In the genomic region with DNA sequence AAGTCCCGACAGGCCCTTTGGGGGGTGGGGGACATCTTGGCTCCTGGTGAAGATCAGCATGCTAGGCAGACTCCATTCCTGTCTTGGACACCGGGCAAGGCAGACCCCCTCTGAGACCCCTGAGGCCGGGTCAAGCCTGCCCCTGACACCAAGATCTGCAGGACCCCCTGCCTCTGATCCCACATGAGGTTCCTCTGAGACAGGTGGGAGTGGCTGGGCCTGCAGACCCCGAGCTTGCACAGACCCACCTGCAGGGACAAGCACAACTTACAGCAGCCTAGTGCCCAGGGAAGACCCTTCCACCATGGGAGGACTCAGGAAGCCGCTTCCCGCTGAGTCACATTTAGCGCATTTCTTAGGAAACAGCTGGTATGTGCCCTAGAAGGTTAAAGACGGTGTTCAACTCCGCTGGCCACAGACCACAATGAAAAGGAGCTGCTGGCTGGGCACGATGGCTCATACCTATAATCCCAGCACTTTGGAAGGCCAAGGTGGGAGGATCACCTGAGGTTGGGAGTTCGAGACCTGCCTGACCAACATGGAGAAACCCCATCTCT, we compare ENCODE assay signal across 23 cellular contexts. TPM values are rescaled to one million over a fixed set of nuclear protein-coding genes. Genes with fewer than 3 reads are reported as not detected.
DNase-seq lines count a peak whose midpoint lies in the region; ATAC-seq, FAIRE-seq and TF ChIP-seq lines count a peak whose summit lies in the region.
"Had no signal": no experiment of that assay in that cellular context is flagged by ENCODE, and none has a peak within 500 bp of the region (broad histone marks: within the 10 kb centered on the region; RNA-seq: fewer than 3 reads in every experiment).

No MANE protein-coding gene starts in this region.

- no peak overlapping the region for H3K9ac ChIP-seq in H1 (replicated peaks in 1 of 4; ENCODE audit: extremely low read depth in 1 of 4, low read depth in 3 of 4, low read length in 3 of 4)

- no peak overlapping the region for H2BK20ac ChIP-seq in H1 (ENCODE audit: low read length)

- H2AK5ac ChIP-seq in H1 (ENCODE audit: low read depth, low read length): peak overlapping the region; percentile 61; the same call in 1 of the 2 replicates

- H3K36me3 ChIP-seq in right atrium auricular region: no peaks in the 10 kb centered on the region
- H3K36me3 ChIP-seq in H1 (ENCODE audit: control insufficient read depth in 2 of 4, insufficient read depth in 4 of 4, low read length in 3 of 4): no peaks in the 10 kb centered on the region
- H3K36me3 ChIP-seq: breast epithelium had no signal

- H4K91ac ChIP-seq in H1 (replicated peaks; ENCODE audit: insufficient read length, low read length): peak overlapping the region; percentile 69

- peak overlapping the region; percentile 53 for H3K27ac ChIP-seq in right atrium auricular region
- no peak overlapping the region for H3K27ac ChIP-seq in H1 (ENCODE audit: low read depth, low read length)
- H3K27ac ChIP-seq: breast epithelium, psoas muscle had no signal

- intact Hi-C loops in cardiac septum (cut with DNase I): no loop called here

- H3K36me3 Mint-ChIP-seq in nephron (ENCODE audit: low read depth) (no peaks in the 10 kb centered on the region), glutamatergic neuron (ENCODE audit: unreplicated experiment) (peaks cover 29% of the 10 kb centered on the region)
- H3K36me3 Mint-ChIP-seq: mesothelial cell of epicardium had no signal

- no peak for TF ChIP-seq POLR2A in H1 (IDR thresholded peaks at IDR 0.05; ENCODE audit: control extremely low read depth in 1 of 2, low read depth in 2 of 2, low read length in 2 of 2)
- no peak for TF ChIP-seq POLR2A in GM18505 (IDR thresholded peaks at IDR 0.05; ENCODE audit: borderline replicate concordance, extremely low read depth, insufficient read depth, insufficient read length)

- H3K4me1 ChIP-seq in right atrium auricular region (peaks cover 0 to 43% of the 10 kb centered on the region in 2 donors), H1 (replicated peaks in 1 of 4; ENCODE audit: control insufficient read depth in 3 of 4, insufficient read depth in 4 of 4, low read length in 3 of 4) (peaks cover 4 to 31% (median 18%) of the 10 kb centered on the region in 4 experiments)

- no peak overlapping the region for H3K4me2 ChIP-seq in H1 (ENCODE audit: insufficient read depth in 1 of 2, low read depth in 2 of 2, low read length in 2 of 2)

- H3K9me3 ChIP-seq in right atrium auricular region (peaks cover 0 to 17% of the 10 kb centered on the region in 2 donors), H1 (ENCODE audit: insufficient read depth in 2 of 2, low read depth in 1 of 2, low read length in 1 of 2) (no peaks in the 10 kb centered on the region)
- H3K9me3 ChIP-seq: psoas muscle had no signal

- no peak overlapping the region for H3K14ac ChIP-seq in H1 (ENCODE audit: insufficient read length)

- 86% methylated on average over 11 of the region's 11 CpGs; no CpG with 5 or more reads in 1 of the 2 experiments for WGBS in H1 (ENCODE audit: extremely low coverage in 1 of 2, insufficient coverage in 1 of 2, insufficient read length in 1 of 2, insufficient replicate concordance in 2 of 2, low coverage in 1 of 2, low lambda C conversion rate in 2 of 2, missing lambda C conversion rate in 1 of 2), 2 experiments

- FAIRE-seq in H1 (lab: Jason Lieb, UNC): no peak
- FAIRE-seq: A204.1, D721Med, keratinocyte, small intestine, urothelium cell line had no signal

- H3K27me3 Mint-ChIP-seq in nephron (ENCODE audit: low read depth): no peaks in the 10 kb centered on the region
- H3K27me3 Mint-ChIP-seq in glutamatergic neuron (ENCODE audit: unreplicated experiment): no peaks in the 10 kb centered on the region
- H3K27me3 Mint-ChIP-seq: natural killer cell treated with Interleukin-12 subunit alpha and Interleukin-12 subunit beta and Interleukin-15 and Interleukin-18, amount 100 ng/mL, for 72 hours had no signal

- H3K27me3 ChIP-seq in right atrium auricular region (no peaks in the 10 kb centered on the region), H1 (replicated peaks in 1 of 4; ENCODE audit: control insufficient read depth in 3 of 4, extremely low read depth in 1 of 4, insufficient read depth in 3 of 4, low read length in 3 of 4) (no peaks in the 10 kb centered on the region)
- H3K27me3 ChIP-seq: breast epithelium had no signal

- H2BK15ac ChIP-seq in H1 (ENCODE audit: low read length): peak overlapping the region; percentile 88; the same call in 1 of the 2 replicates

- H3K9me3 Mint-ChIP-seq in nephron: peaks cover 24% of the 10 kb centered on the region
- H3K9me3 Mint-ChIP-seq in glutamatergic neuron (ENCODE audit: unreplicated experiment): peaks cover 2% of the 10 kb centered on the region

- no peak overlapping the region for H3K56ac ChIP-seq in H1 (replicated peaks; ENCODE audit: insufficient read length, low read depth, low read length)

- no peak for ATAC-seq in GM18505 (IDR thresholded peaks at IDR 0.05; ENCODE audit: unreplicated experiment)
- ATAC-seq: activated naive CD4-positive, alpha-beta T cell treated with anti-CD3 and anti-CD28 coated beads, Interleukin-2, amount 50 U/mL, for 72 hours; HCT116; natural killer cell treated with Interleukin-12 subunit alpha and Interleukin-12 subunit beta and Interleukin-15 and Interleukin-18, amount 100 ng/mL, for 72 hours; psoas muscle had no signal

- H2BK120ac ChIP-seq in H1 (replicated peaks; ENCODE audit: low read depth, low read length): no peak overlapping the region

- no peaks in the 10 kb centered on the region for H3K79me2 ChIP-seq in H1 (ENCODE audit: control insufficient read depth in 1 of 2, insufficient read depth in 2 of 2, low read length in 2 of 2)

- no peak overlapping the region for H2BK5ac ChIP-seq in H1 (ENCODE audit: low read depth, low read length)

- peak overlapping the region; percentile 5 for H4K5ac ChIP-seq in H1 (ENCODE audit: insufficient read length, low read depth, low read length)

- H3K23me2 ChIP-seq in H1 (ENCODE audit: low read depth, low read length): no peaks in the 10 kb centered on the region

- no peak overlapping the region for H3K23ac ChIP-seq in H1 (ENCODE audit: insufficient read length)

- peak overlapping the region; percentile 51 for H3K4ac ChIP-seq in H1 (replicated peaks; ENCODE audit: insufficient read length, low read depth, low read length)

- CTCF ChIA-PET in H1 (lab: Charles Lee; ENCODE audit: partially characterized antibody): interaction anchor here (0.8 to 1.5 kb wide), 4 partner anchors 12 to 53 kb away, joined by 4 to 6 read pairs (median 6); no protein-coding TSS in a partner anchor

- peak overlapping the region; percentile 33; the same call in 1 of the 2 replicates for H2BK12ac ChIP-seq in H1 (ENCODE audit: low read depth, low read length)

- no peak for TF ChIP-seq RAD21 in H1 (IDR thresholded peaks at IDR 0.05 in 1 of 2, conservative IDR thresholded peaks at IDR 0.05 in 1 of 2; ENCODE audit: low read depth in 2 of 2, low read length in 2 of 2)

- no peak overlapping the region for H3K4me3 ChIP-seq in right atrium auricular region
- H3K4me3 ChIP-seq in H1 (ENCODE audit: extremely low read depth in 1 of 4, insufficient read depth in 2 of 4, low read depth in 3 of 4, low read length in 4 of 4): no peak overlapping the region
- H3K4me3 ChIP-seq: breast epithelium, psoas muscle had no signal

- POLR2A ChIA-PET in H1 (lab: Charles Lee; ENCODE audit: partially characterized antibody): interaction anchor here (0.8 to 1.3 kb wide), 2 partner anchors 12 to 15 kb away, joined by 3 read pairs; no protein-coding TSS in a partner anchor

- H2AFZ ChIP-seq in H1 (ENCODE audit: low read length): no peak overlapping the region

- H3K79me1 ChIP-seq in H1 (ENCODE audit: low read depth, low read length): peaks cover 3% of the 10 kb centered on the region

- H3K18ac ChIP-seq in H1 (ENCODE audit: extremely low read depth, low read length): no peak overlapping the region; the same call in 1 of the 2 replicates

- peaks cover 0 to 2% of the 10 kb centered on the region in 2 experiments for H4K20me1 ChIP-seq in H1 (replicated peaks in 1 of 2; ENCODE audit: control insufficient read depth in 1 of 2, insufficient read depth in 2 of 2, low read length in 2 of 2)

- H3K4me3 Mint-ChIP-seq in nephron (no peak overlapping the region), glutamatergic neuron (ENCODE audit: unreplicated experiment) (no peak overlapping the region)
- H3K4me3 Mint-ChIP-seq: activated T-helper 1 cell treated with anti-CD3 and anti-CD28 coated beads, Interleukin-12 subunit alpha, Interleukin-12 subunit beta, Interleukin-2, Interleukin-4 antibody, amounts not matched to agents 30 ng/mL and 10 ng/mL and 1 ng/mL, durations not matched to agents 14 hours and 24 hours and 36 hours; mesothelial cell of epicardium; natural killer cell treated with Interleukin-12 subunit alpha and Interleukin-12 subunit beta and Interleukin-15 and Interleukin-18, amount 100 ng/mL, for 72 hours had no signal

- peaks cover 48% of the 10 kb centered on the region for H3K4me1 Mint-ChIP-seq in nephron
- H3K4me1 Mint-ChIP-seq in glutamatergic neuron (ENCODE audit: low read depth, unreplicated experiment): peaks cover 35% of the 10 kb centered on the region

- TF ChIP-seq EP300 in H1 (IDR thresholded peaks at IDR 0.05; ENCODE audit: borderline replicate concordance in 1 of 2, low read depth in 2 of 2, low read length in 2 of 2): no peak

- TF ChIP-seq CTCF in right atrium auricular region (IDR thresholded peaks at IDR 0.05): no peak
- TF ChIP-seq CTCF in H1 (IDR thresholded peaks at IDR 0.05; ENCODE audit: control extremely low read depth in 1 of 3, insufficient read depth in 1 of 3, low read depth in 1 of 3, low read length in 3 of 3): no peak
- no peak for TF ChIP-seq CTCF in nephron (IDR thresholded peaks at IDR 0.05; ENCODE audit: unreplicated experiment in 3 of 3)
- no peak for TF ChIP-seq CTCF in glutamatergic neuron (IDR thresholded peaks at IDR 0.05; ENCODE audit: partially characterized antibody, unreplicated experiment)

- DNase-seq in right atrium auricular region (ENCODE audit: low spot score) (no peak), cardiac septum (ENCODE audit: low spot score) (no peak), H1 (ENCODE audit: low read depth in 1 of 2, low spot score in 2 of 2) (no peak), COLO668 (lab: John Stamatoyannopoulos, UW; ENCODE audit: unreplicated experiment) (no peak), glutamatergic neuron (no peak), NCI-H1105 treated with DMSO at 0.1 percent for 48 hours (lab: John Stamatoyannopoulos, UW) (no peak)
- DNase-seq: NCI-H1436 treated with DMSO at 0.1 percent for 48 hours; small intestine; stimulated activated CD4-positive, alpha-beta T cell treated with anti-CD3 and anti-CD28 coated beads, Interleukin-4, amount 100 ng/mL, for 24 hours; T-helper 9 cell had no signal

- no peak overlapping the region; the same call in 1 of the 2 replicates for H4K8ac ChIP-seq in H1 (ENCODE audit: extremely low read depth, insufficient read depth, low read length)

- peak overlapping the region; percentile 19 to 58 (median 48) for H3K27ac Mint-ChIP-seq in nephron
- no peak overlapping the region for H3K27ac Mint-ChIP-seq in glutamatergic neuron (ENCODE audit: unreplicated experiment)
- H3K27ac Mint-ChIP-seq: activated naive CD4-positive, alpha-beta T cell treated with anti-CD3 and anti-CD28 coated beads, Interleukin-2, amount 50 U/mL, for 72 hours; activated T-helper 1 cell treated with anti-CD3 and anti-CD28 coated beads, Interleukin-12 subunit alpha, Interleukin-12 subunit beta, Interleukin-2, Interleukin-4 antibody, amounts not matched to agents 30 ng/mL and 10 ng/mL and 1 ng/mL, durations not matched to agents 14 hours and 24 hours and 36 hours; mesothelial cell of epicardium; natural killer cell treated with Interleukin-12 subunit alpha and Interleukin-12 subunit beta and Interleukin-15 and Interleukin-18, amount 100 ng/mL, for 72 hours had no signal

RNA-seq across cellular contexts. Expression of gene ARVCF, which starts 15.5 kb away (rescaled TPM):
- total RNA-seq in right atrium auricular region (10 to 100 TPM; 16.7 to 35.8 TPM), cardiac septum (46.8 TPM), glutamatergic neuron (ENCODE audit: unreplicated experiment) (119 TPM)
- 43.2 and 49.6 TPM in 2 replicates for total RNA-seq in H1 (2021; fragmentation: NEBNext Ultra II Directional; extraction: Animal tissue kit (Norgen Biotek cat#: 25700))
- 31.0 and 68.3 TPM in 2 replicates for polyA plus RNA-seq in H1 (2011; rRNA removed)
- 68.4 TPM for polyA plus RNA-seq in H1 (2011; cell fraction: cytosol; rRNA removed)
- polyA plus RNA-seq in H1 (2011; cell fraction: nucleus; rRNA removed): 444 TPM
- polyA plus RNA-seq in H1 (2012, experiment 1 of 2): 37.9 to 61.7 TPM (median 55.2 TPM) in 4 replicates
- polyA plus RNA-seq in H1 (2012, experiment 2 of 2): 25.1 TPM
- polyA plus RNA-seq in H1 (2013, experiment 1 of 2): 23.2 TPM
- polyA plus RNA-seq in H1 (2013, experiment 2 of 2): 21.9 TPM
- 18.4 and 21.2 TPM in 2 replicates for polyA minus RNA-seq in H1 (2011; rRNA and poly(A)+ RNA removed)
- 28.8 TPM for polyA minus RNA-seq in H1 (2011; cell fraction: cytosol; rRNA and poly(A)+ RNA removed)
- 88.4 TPM for polyA minus RNA-seq in H1 (2011; cell fraction: nucleus; rRNA and poly(A)+ RNA removed)

RNA-seq across cellular contexts. Expression of gene TANGO2, which starts 19.8 kb away (rescaled TPM):
- total RNA-seq in right atrium auricular region (100 to 1,000 TPM in 1 of 2 donors, 10 to 100 TPM in 1; 95.2 to 101 TPM), cardiac septum (84.5 TPM), glutamatergic neuron (ENCODE audit: unreplicated experiment) (31.8 TPM)
- 10.1 and 13.6 TPM in 2 replicates for total RNA-seq in H1 (2021; fragmentation: NEBNext Ultra II Directional; extraction: Animal tissue kit (Norgen Biotek cat#: 25700))
- polyA plus RNA-seq in H1 (2011; rRNA removed): 18.2 and 18.4 TPM in 2 replicates
- 18.8 TPM for polyA plus RNA-seq in H1 (2011; cell fraction: cytosol; rRNA removed)
- polyA plus RNA-seq in H1 (2011; cell fraction: nucleus; rRNA removed): 19.5 TPM
- polyA plus RNA-seq in H1 (2012, experiment 1 of 2): 7.8 to 13.8 TPM (median 12.6 TPM) in 4 replicates
- 11.7 TPM for polyA plus RNA-seq in H1 (2012, experiment 2 of 2)
- 5.2 TPM for polyA plus RNA-seq in H1 (2013, experiment 1 of 2)
- polyA plus RNA-seq in H1 (2013, experiment 2 of 2): 5.0 TPM
- 32.1 and 36.1 TPM in 2 replicates for polyA minus RNA-seq in H1 (2011; rRNA and poly(A)+ RNA removed)
- 7.8 TPM for polyA minus RNA-seq in H1 (2011; cell fraction: cytosol; rRNA and poly(A)+ RNA removed)
- polyA minus RNA-seq in H1 (2011; cell fraction: nucleus; rRNA and poly(A)+ RNA removed): 11.9 TPM

RNA-seq across cellular contexts. Expression of gene TXNRD2, which starts 59.5 kb away (rescaled TPM):
- total RNA-seq in right atrium auricular region: 10 to 100 TPM; 16.2 to 18.4 TPM
- total RNA-seq in cardiac septum: 33.3 TPM
- total RNA-seq in H1 (2021; fragmentation: NEBNext Ultra II Directional; extraction: Animal tissue kit (Norgen Biotek cat#: 25700)): 14.2 and 14.8 TPM in 2 replicates
- 21.9 and 25.0 TPM in 2 replicates for polyA plus RNA-seq in H1 (2011; rRNA removed)
- polyA plus RNA-seq in H1 (2011; cell fraction: cytosol; rRNA removed): 20.2 TPM
- polyA plus RNA-seq in H1 (2011; cell fraction: nucleus; rRNA removed): 38.2 TPM
- polyA plus RNA-seq in H1 (2012, experiment 1 of 2): 11.3 to 14.7 TPM (median 13.7 TPM) in 4 replicates
- polyA plus RNA-seq in H1 (2012, experiment 2 of 2): 16.5 TPM
- 8.1 TPM for polyA plus RNA-seq in H1 (2013, experiment 1 of 2)
- polyA plus RNA-seq in H1 (2013, experiment 2 of 2): 9.0 TPM
- polyA minus RNA-seq in H1 (2011; rRNA and poly(A)+ RNA removed): 6.3 and 8.1 TPM in 2 replicates
- 6.8 TPM for polyA minus RNA-seq in H1 (2011; cell fraction: cytosol; rRNA and poly(A)+ RNA removed)
- polyA minus RNA-seq in H1 (2011; cell fraction: nucleus; rRNA and poly(A)+ RNA removed): 13.8 TPM
- total RNA-seq in glutamatergic neuron (ENCODE audit: unreplicated experiment): 6.4 TPM

RNA-seq across cellular contexts. Expression of gene COMT, which starts 59.6 kb away (rescaled TPM):
- 100 to 1,000 TPM; 142 to 195 TPM for total RNA-seq in right atrium auricular region
- total RNA-seq in cardiac septum: 97.1 TPM
- total RNA-seq in H1 (2021; fragmentation: NEBNext Ultra II Directional; extraction: Animal tissue kit (Norgen Biotek cat#: 25700)): 15.2 and 16.6 TPM in 2 replicates
- 33.7 and 45.0 TPM in 2 replicates for polyA plus RNA-seq in H1 (2011; rRNA removed)
- 30.8 TPM for polyA plus RNA-seq in H1 (2011; cell fraction: cytosol; rRNA removed)
- 39.7 TPM for polyA plus RNA-seq in H1 (2011; cell fraction: nucleus; rRNA removed)
- 21.8 to 30.3 TPM (median 29.0 TPM) in 4 replicates for polyA plus RNA-seq in H1 (2012, experiment 1 of 2)
- 26.2 TPM for polyA plus RNA-seq in H1 (2012, experiment 2 of 2)
- 12.0 TPM for polyA plus RNA-seq in H1 (2013, experiment 1 of 2)
- 10.6 TPM for polyA plus RNA-seq in H1 (2013, experiment 2 of 2)
- 9.1 and 11.6 TPM in 2 replicates for polyA minus RNA-seq in H1 (2011; rRNA and poly(A)+ RNA removed)
- 25.5 TPM for polyA minus RNA-seq in H1 (2011; cell fraction: cytosol; rRNA and poly(A)+ RNA removed)
- 7.3 TPM for polyA minus RNA-seq in H1 (2011; cell fraction: nucleus; rRNA and poly(A)+ RNA removed)
- 34.8 TPM for total RNA-seq in glutamatergic neuron (ENCODE audit: unreplicated experiment)
